In genomic region chr1:12148958-12149790, GRCh38 we compare ENCODE assay signal across 14 cellular contexts. TPM values are rescaled to one million over a fixed set of nuclear protein-coding genes. Genes with fewer than 3 reads are reported as not detected.
A peak's percentile ranks its signal among the peaks of the same experiment; 100 is the strongest.
DNase-seq lines count a peak whose midpoint lies in the region; ATAC-seq and TF ChIP-seq lines count a peak whose summit lies in the region.
"Had no signal": no experiment of that assay in that cellular context is flagged by ENCODE, and none has a peak within 500 bp of the region (broad histone marks: within the 10 kb centered on the region; RNA-seq: fewer than 3 reads in every experiment).

No MANE protein-coding gene starts in this region.

- no peak for TF ChIP-seq POLR2A in esophagus muscularis mucosa (IDR thresholded peaks at IDR 0.05; ENCODE audit: low read depth)

- TF ChIP-seq EP300 in esophagus muscularis mucosa (IDR thresholded peaks at IDR 0.05) = no peak

- no peaks in the 10 kb centered on the region for H3K27me3 Mint-ChIP-seq in activated T-cell treated with anti-CD3 and anti-CD28 coated beads, Interleukin-2, amount 50 U/mL, for 24 hours
- H3K27me3 Mint-ChIP-seq in stimulated activated naive B cell treated with anti-CD40 and anti-IgM and Interleukin-4, amounts not matched to agents 10 μg/mL and 1 μg/mL and 100 μg/mL, for 72 hours = no peaks in the 10 kb centered on the region

- 69% methylated on average over 5 of the region's 5 CpGs for WGBS in esophagus muscularis mucosa

- peaks cover 12% of the 10 kb centered on the region for H3K9me3 Mint-ChIP-seq in activated T-cell treated with anti-CD3 and anti-CD28 coated beads, Interleukin-2, amount 50 U/mL, for 24 hours
- H3K9me3 Mint-ChIP-seq in stimulated activated naive B cell treated with anti-CD40 and anti-IgM and Interleukin-4, amounts not matched to agents 10 μg/mL and 1 μg/mL and 100 μg/mL, for 72 hours = peaks cover 7 to 8% of the 10 kb centered on the region in 2 donors

- H3K4me1 ChIP-seq in OCI-LY3 (ENCODE audit: low read length) (peaks cover 78% of the 10 kb centered on the region), esophagus muscularis mucosa (peaks cover 9 to 51% (median 41%) of the 10 kb centered on the region in 4 donors)

- intact Hi-C loops in esophagus muscularis mucosa (cut with DNase I) = no loop called here

- H3K27me3 ChIP-seq in OCI-LY3 (ENCODE audit: low read depth, low read length) (no peaks in the 10 kb centered on the region), esophagus muscularis mucosa (no peaks in the 10 kb centered on the region)

- H3K4me3 Mint-ChIP-seq in activated T-cell treated with anti-CD3 and anti-CD28 coated beads, Interleukin-2, amount 50 U/mL, for 24 hours = no peak overlapping the region
- H3K4me3 Mint-ChIP-seq in stimulated activated naive B cell treated with anti-CD40 and anti-IgM and Interleukin-4, amounts not matched to agents 10 μg/mL and 1 μg/mL and 100 μg/mL, for 72 hours = peak overlapping the region; percentile 46 to 60

- TF ChIP-seq CTCF in OCI-LY3 (IDR thresholded peaks at IDR 0.05; ENCODE audit: low read depth, low read length) = no peak
- no peak for TF ChIP-seq CTCF in esophagus muscularis mucosa (IDR thresholded peaks at IDR 0.05)

- DNase-seq in activated T-cell treated with anti-CD3 and anti-CD28 coated beads, Interleukin-2, amount 50 U/mL, for 24 hours = no peak
- no peak for DNase-seq in activated T-cell treated with anti-CD3 and anti-CD28 coated beads, Interleukin-2, amount 50 U/mL, for 1 hour
- DNase-seq in esophagus muscularis mucosa (ENCODE audit: extremely low spot score) (no peak), HUDEP-2 (lab: John Stamatoyannopoulos, UW; ENCODE audit: unreplicated experiment in 76 of 76) (no peak)
- DNase-seq in stimulated activated naive B cell treated with anti-CD40 and anti-IgM and Interleukin-4, amounts not matched to agents 10 μg/mL and 1 μg/mL and 100 μg/mL, for 72 hours = peak; percentile 45
- DNase-seq: activated T-cell treated with anti-CD3 and anti-CD28 coated beads for 4 hours; hypothalamus; NCI-H2227 treated with DMSO at 0.1 percent for 48 hours; SK-N-SH; stimulated activated CD4-positive, alpha-beta T cell treated with anti-CD3 and anti-CD28 coated beads, Interleukin-2, amount 100 ng/mL, for 48 hours had no signal

- H3K4me1 Mint-ChIP-seq in activated T-cell treated with anti-CD3 and anti-CD28 coated beads, Interleukin-2, amount 50 U/mL, for 24 hours (ENCODE audit: low read depth) = peaks cover 88% of the 10 kb centered on the region
- H3K4me1 Mint-ChIP-seq in stimulated activated naive B cell treated with anti-CD40 and anti-IgM and Interleukin-4, amounts not matched to agents 10 μg/mL and 1 μg/mL and 100 μg/mL, for 72 hours = peaks cover 70 to 97% of the 10 kb centered on the region in 2 donors

- peak overlapping the region; percentile 86 for H3K27ac Mint-ChIP-seq in activated T-cell treated with anti-CD3 and anti-CD28 coated beads, Interleukin-2, amount 50 U/mL, for 24 hours
- H3K27ac Mint-ChIP-seq in stimulated activated naive B cell treated with anti-CD40 and anti-IgM and Interleukin-4, amounts not matched to agents 10 μg/mL and 1 μg/mL and 100 μg/mL, for 72 hours = peak overlapping the region; percentile 94

- H3K36me3 ChIP-seq in OCI-LY3 (replicated peaks; ENCODE audit: low read depth, low read length) (no peaks in the 10 kb centered on the region), esophagus muscularis mucosa (no peaks in the 10 kb centered on the region)

- H3K9me3 ChIP-seq in OCI-LY3 (ENCODE audit: insufficient read depth, low read length) (no peaks in the 10 kb centered on the region), esophagus muscularis mucosa (peaks cover 0 to 5% (median 2%) of the 10 kb centered on the region in 4 donors)
- H3K9me3 ChIP-seq: SK-N-SH had no signal

- H3K4me3 ChIP-seq in OCI-LY3 (ENCODE audit: low read length) (no peak overlapping the region), esophagus muscularis mucosa (no peak overlapping the region)
- H3K4me3 ChIP-seq: coronary artery had no signal

- H3K9ac ChIP-seq in OCI-LY3 (ENCODE audit: low read length) = no peak overlapping the region
- H3K9ac ChIP-seq: SK-N-SH had no signal

- H3K27ac ChIP-seq in OCI-LY3 (ENCODE audit: low read length) = peak overlapping the region; percentile 100
- H3K27ac ChIP-seq in esophagus muscularis mucosa (replicated peaks in 1 of 4) = peak overlapping the region in 3 of 4 donors; percentile 44 to 75 (median 75)

- no peak overlapping the region for H2AFZ ChIP-seq in OCI-LY3 (ENCODE audit: low read depth, low read length)

- peaks cover 11% of the 10 kb centered on the region for H3K36me3 Mint-ChIP-seq in activated T-cell treated with anti-CD3 and anti-CD28 coated beads, Interleukin-2, amount 50 U/mL, for 24 hours (ENCODE audit: low read depth)
- H3K36me3 Mint-ChIP-seq in stimulated activated naive B cell treated with anti-CD40 and anti-IgM and Interleukin-4, amounts not matched to agents 10 μg/mL and 1 μg/mL and 100 μg/mL, for 72 hours = peaks cover 4 to 5% of the 10 kb centered on the region in 2 donors

- H4K20me1 ChIP-seq in OCI-LY3 (ENCODE audit: insufficient read depth, low read length) = no peaks in the 10 kb centered on the region

- ATAC-seq in stimulated activated naive B cell treated with anti-CD40 and anti-IgM and Interleukin-4, amounts not matched to agents 10 μg/mL and 1 μg/mL and 100 μg/mL, for 72 hours (replicated peaks) = peak; percentile 44 to 52
- ATAC-seq in GM21619 (IDR thresholded peaks at IDR 0.05; ENCODE audit: unreplicated experiment) = no peak
- ATAC-seq in GM21447 (IDR thresholded peaks at IDR 0.05; ENCODE audit: unreplicated experiment) = no peak

- no peak overlapping the region for H3K4me2 ChIP-seq in OCI-LY3 (ENCODE audit: low read length)
- H3K4me2 ChIP-seq: SK-N-SH had no signal

- H3K79me2 ChIP-seq in OCI-LY3 (ENCODE audit: low read length) = no peaks in the 10 kb centered on the region

RNA-seq across cellular contexts. Expression of gene TNFRSF1B, which starts 17.6 kb away (rescaled TPM):
- 10 to 100 TPM; 15.4 to 55.5 (median 32.4) TPM for total RNA-seq in esophagus muscularis mucosa

Comparison
In these comparisons a context has a peak if more than half of its experiments do, and no peak if none do; other contexts are left out.
1. ATAC-seq: peak in stimulated activated naive B cell treated with anti-CD40 and anti-IgM and Interleukin-4, amounts not matched to agents 10 μg/mL and 1 μg/mL and 100 μg/mL, for 72 hours (2 of 2); none in GM21619 (single experiment) and GM21447 (single experiment).